Comparison of ENCODE assay signal across 26 cellular contexts in the genomic region with DNA sequence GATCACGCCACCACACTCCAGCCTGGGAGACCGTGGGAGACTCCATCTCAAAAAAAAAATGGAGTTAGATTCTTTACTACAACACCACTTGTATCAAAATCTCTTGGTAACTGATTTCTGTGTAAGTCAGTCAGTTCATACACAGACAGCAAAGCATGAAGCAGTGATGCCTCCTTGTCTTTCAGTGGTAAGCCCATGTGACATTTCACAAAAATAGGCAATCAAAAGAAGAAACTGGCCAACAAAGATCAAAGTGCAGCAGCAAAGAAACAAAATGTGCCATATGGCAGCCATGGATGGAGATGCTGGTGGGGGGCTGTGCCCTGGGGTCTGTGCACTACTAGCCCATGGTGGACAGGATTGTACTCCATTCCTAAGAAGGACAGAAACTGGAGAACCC.
"Had no signal": no experiment of that assay in that cellular context is flagged by ENCODE, and none has a peak within 500 bp of the region (broad histone marks: within the 10 kb centered on the region; RNA-seq: fewer than 3 reads in every experiment).

No MANE protein-coding gene starts in this region.

- H3K27ac Mint-ChIP-seq: activated CD4-positive, alpha-beta T cell treated with anti-CD3 and anti-CD28 coated beads for 36 hours; activated CD8-positive, alpha-beta T cell treated with anti-CD3 and anti-CD28 coated beads for 36 hours; activated naive CD4-positive, alpha-beta T cell treated with anti-CD3 and anti-CD28 coated beads, Interleukin-2, amount 50 U/mL, for 24 hours; activated T-helper 1 cell treated with anti-CD3 and anti-CD28 coated beads, Interleukin-12 subunit alpha, Interleukin-12 subunit beta, Interleukin-2, Interleukin-4 antibody, amounts not matched to agents 30 ng/mL and 10 ng/mL and 1 ng/mL, durations not matched to agents 14 hours and 24 hours and 36 hours had no signal

- H3K36me3 ChIP-seq: ascending aorta, SJCRH30 had no signal

- H3K4me1 ChIP-seq: ascending aorta, body of pancreas, SJCRH30 had no signal

- H3K9me3 ChIP-seq: ascending aorta, body of pancreas, SJCRH30, SK-N-SH had no signal

- H3K4me2 ChIP-seq: SK-N-SH had no signal

- H3K27ac ChIP-seq: ascending aorta, body of pancreas, RWPE1, SJCRH30, VCaP had no signal

- H3K4me3 ChIP-seq: ascending aorta, body of pancreas, SJCRH30 had no signal

- H3K9me3 Mint-ChIP-seq: activated CD8-positive, alpha-beta T cell treated with anti-CD3 and anti-CD28 coated beads for 36 hours; activated naive CD4-positive, alpha-beta T cell treated with anti-CD3 and anti-CD28 coated beads, Interleukin-2, amount 50 U/mL, for 24 hours; activated T-helper 1 cell treated with anti-CD3 and anti-CD28 coated beads, Interleukin-12 subunit alpha, Interleukin-12 subunit beta, Interleukin-2, Interleukin-4 antibody, amounts not matched to agents 30 ng/mL and 10 ng/mL and 1 ng/mL, durations not matched to agents 14 hours and 24 hours and 36 hours had no signal

- FAIRE-seq: bronchial epithelial cell had no signal

- ATAC-seq: activated CD4-positive, alpha-beta T cell treated with anti-CD3 and anti-CD28 coated beads for 36 hours; body of pancreas; Panc1 had no signal

- H3K36me3 Mint-ChIP-seq: activated naive CD4-positive, alpha-beta T cell treated with anti-CD3 and anti-CD28 coated beads, Interleukin-2, amount 50 U/mL, for 24 hours had no signal

- H3K27me3 ChIP-seq: ascending aorta, body of pancreas, SJCRH30 had no signal

- H3K9ac ChIP-seq: SK-N-SH had no signal

- DNase-seq: activated CD4-positive, alpha-beta T cell treated with anti-CD3 and anti-CD28 coated beads for 36 hours; activated CD8-positive, alpha-beta memory T cell treated with anti-CD3 and anti-CD28 coated beads, Interleukin-2, amount 50 U/mL, for 4 hours; activated CD8-positive, alpha-beta T cell treated with anti-CD3 and anti-CD28 coated beads for 36 hours; activated effector memory CD4-positive, alpha-beta T cell treated with Interleukin-2 at 50 U/mL for 16 hours; activated naive CD4-positive, alpha-beta T cell; body of pancreas; central memory CD4-positive, alpha-beta T cell; KG1; NCI-H1048; NCI-H146; NCI-H187 treated with DMSO at 0.1 percent for 48 hours; NCI-H2081 treated with DMSO at 0.1 percent for 48 hours; NCI-H446; NCI-H524 treated with DMSO at 0.1 percent for 48 hours; NCI-H774; Right ventricle myocardium superior; SJCRH30; SK-N-SH; T-helper 1 cell had no signal

- H3K4me3 Mint-ChIP-seq: activated CD4-positive, alpha-beta T cell treated with anti-CD3 and anti-CD28 coated beads for 36 hours; activated CD8-positive, alpha-beta T cell treated with anti-CD3 and anti-CD28 coated beads for 36 hours; activated naive CD4-positive, alpha-beta T cell treated with anti-CD3 and anti-CD28 coated beads, Interleukin-2, amount 50 U/mL, for 24 hours; activated T-helper 1 cell treated with anti-CD3 and anti-CD28 coated beads, Interleukin-12 subunit alpha, Interleukin-12 subunit beta, Interleukin-2, Interleukin-4 antibody, amounts not matched to agents 30 ng/mL and 10 ng/mL and 1 ng/mL, durations not matched to agents 14 hours and 24 hours and 36 hours had no signal
